In genomic region chr11:118980191-118980881, GRCh38 we compare ENCODE assay signal across 1 cellular context.
TF ChIP-seq lines count a peak whose summit lies in the region.

No MANE protein-coding gene starts in this region.

TF ChIP-seq in K562, 482 proteins besides CTCF, POLR2A, EP300 and RAD21 (continued from another document and continues in another):
- TF ChIP-seq ZBTB2 (IDR thresholded peaks at IDR 0.05) (0 out of 2 replicates have a peak, but pooled peaks have one; percentile 12), ZKSCAN3 (CRISPR knock-in tag; IDR thresholded peaks at IDR 0.05) (no peak), TAL1 (IDR thresholded peaks at IDR 0.05) (no peak), ZNF165 (CRISPR knock-in tag; IDR thresholded peaks at IDR 0.05; ENCODE audit: borderline replicate concordance) (no peak), ZNF764 (CRISPR knock-in tag; IDR thresholded peaks at IDR 0.05; ENCODE audit: low read depth) (no peak), NELFE (IDR thresholded peaks at IDR 0.05; ENCODE audit: insufficient read depth, insufficient read length) (no peak), RBM34 (IDR thresholded peaks at IDR 0.05; ENCODE audit: borderline replicate concordance, insufficient read depth, low read length) (no peak), FOXJ3 (CRISPR knock-in tag; IDR thresholded peaks at IDR 0.05) (no peak), ILF3 (IDR thresholded peaks at IDR 0.05; ENCODE audit: borderline replicate concordance) (no peak), PRMT5 (CRISPR knock-in tag; IDR thresholded peaks at IDR 0.05) (no peak), TCFL5 (CRISPR knock-in tag; conservative IDR thresholded peaks at IDR 0.05) (no peak), THRA (IDR thresholded peaks at IDR 0.05) (no peak), MAZ (CRISPR knock-in tag; conservative IDR thresholded peaks at IDR 0.05 in 1 of 2, IDR thresholded peaks at IDR 0.05 in 1 of 2) (peak; percentile 65 to 94; a peak in 3 of 4 replicates), XRCC4 (IDR thresholded peaks at IDR 0.05; ENCODE audit: extremely low read depth, insufficient read depth, insufficient read length) (no peak), NR2C1 (IDR thresholded peaks at IDR 0.05) (peak; percentile 44; the same call in 1 of the 2 replicates), NR2C1 (tag; IDR thresholded peaks at IDR 0.05) (peak; percentile 59), CHD7 (IDR thresholded peaks at IDR 0.05; ENCODE audit: low read depth, low read length) (no peak), RBM15 (IDR thresholded peaks at IDR 0.05; ENCODE audit: insufficient read depth, low read length) (no peak), SAP30 (IDR thresholded peaks at IDR 0.05; ENCODE audit: borderline replicate concordance, insufficient read depth, low read depth, low read length, poor library complexity, severe bottlenecking) (peak; percentile 26), ELF4 (CRISPR knock-in tag; IDR thresholded peaks at IDR 0.05) (no peak), ZNF780A (CRISPR knock-in tag; IDR thresholded peaks at IDR 0.05) (no peak), GTF2F1 (IDR thresholded peaks at IDR 0.05; ENCODE audit: low read depth, low read length) (no peak), XRCC5 (IDR thresholded peaks at IDR 0.05; ENCODE audit: low read depth, low read length) (no peak), DLX4 (CRISPR knock-in tag; IDR thresholded peaks at IDR 0.05) (no peak), ZNF12 (CRISPR knock-in tag; IDR thresholded peaks at IDR 0.05) (no peak), ZHX1 (conservative IDR thresholded peaks at IDR 0.05; ENCODE audit: low read length) (no peak), E4F1 (CRISPR knock-in tag; IDR thresholded peaks at IDR 0.05; ENCODE audit: borderline replicate concordance) (no peak), ZNF143 (CRISPR knock-in tag; IDR thresholded peaks at IDR 0.05) (no peak), TAF7 (tag; IDR thresholded peaks at IDR 0.05) (no peak), USF1 (CRISPR knock-in tag; IDR thresholded peaks at IDR 0.05) (peak; percentile 94), SNIP1 (IDR thresholded peaks at IDR 0.05; ENCODE audit: low read depth) (no peak), CEBPG (CRISPR knock-in tag; IDR thresholded peaks at IDR 0.05) (no peak), CEBPG (tag; conservative IDR thresholded peaks at IDR 0.05 in 1 of 2, IDR thresholded peaks at IDR 0.05 in 1 of 2) (no peak), ZBTB26 (CRISPR knock-in tag; IDR thresholded peaks at IDR 0.05) (0 out of 2 replicates have a peak, but pooled peaks have one; percentile 20), MCM5 (IDR thresholded peaks at IDR 0.05; ENCODE audit: low read depth) (no peak), HLTF (IDR thresholded peaks at IDR 0.05) (no peak), KAT8 (IDR thresholded peaks at IDR 0.05; ENCODE audit: low read depth) (no peak)
